ENCODE assay signal across 8 cellular contexts in genomic region chr4:8917868-8918783, GRCh38. TPM values are rescaled to one million over a fixed set of nuclear protein-coding genes. Genes with fewer than 3 reads are reported as not detected.
DNase-seq lines count a peak whose midpoint lies in the region; ATAC-seq and TF ChIP-seq lines count a peak whose summit lies in the region.

No MANE protein-coding gene starts in this region.

- no peaks in the 10 kb centered on the region for H3K27me3 ChIP-seq in foreskin keratinocyte

- POLR2A ChIA-PET in OCI-LY7 (lab: Charles Lee), result interaction anchor here (0.6 kb wide), 2 partner anchors 32 to 305 kb away, joined by 3 read pairs; no protein-coding TSS in a partner anchor

- peak; percentile 70 for ATAC-seq in GM18499 (IDR thresholded peaks at IDR 0.05; ENCODE audit: insufficient read depth, unreplicated experiment)
- peak; percentile 84 for ATAC-seq in HG03066 (IDR thresholded peaks at IDR 0.05; ENCODE audit: low read depth, unreplicated experiment)
- peak; percentile 74 to 77 for ATAC-seq in activated T-cell treated with anti-CD3 and anti-CD28 coated beads, Interleukin-2, amount 50 U/mL, for 72 hours (replicated peaks in 1 of 2)
- peak; percentile 85 for ATAC-seq in foreskin keratinocyte
- ATAC-seq in omental fat pad (ENCODE audit: low FRiP score), result peak; percentile 46

- no peak overlapping the region for H3K4me2 ChIP-seq in OCI-LY7 (ENCODE audit: low read length)

- H3K36me3 ChIP-seq in OCI-LY7 (ENCODE audit: insufficient read depth, low read length), result no peaks in the 10 kb centered on the region

- no peaks in the 10 kb centered on the region for H3K4me1 Mint-ChIP-seq in activated T-cell treated with anti-CD3 and anti-CD28 coated beads, Interleukin-2, amount 50 U/mL, for 72 hours (ENCODE audit: low read depth)
- peaks cover 5% of the 10 kb centered on the region for H3K4me1 Mint-ChIP-seq in type B pancreatic cell (ENCODE audit: unreplicated experiment)

- no peaks in the 10 kb centered on the region for H4K20me1 ChIP-seq in OCI-LY7 (ENCODE audit: insufficient read depth, low read length)

- no peak overlapping the region for H3K4me3 ChIP-seq in AG09309 (ENCODE audit: control insufficient read depth, low read depth, low read length)
- H3K4me3 ChIP-seq in OCI-LY7 (ENCODE audit: low read depth, low read length, poor library complexity, severe bottlenecking), result no peak overlapping the region

- H3K79me2 ChIP-seq in OCI-LY7 (ENCODE audit: insufficient read depth, low read depth, low read length), result no peaks in the 10 kb centered on the region

- DNase-seq in AG09309 (ENCODE audit: low read depth) (no peak), OCI-LY7 (ENCODE audit: low spot score) (peak; percentile 61), foreskin keratinocyte (peak in 1 of 2 donors; percentile 21), omental fat pad (ENCODE audit: low spot score) (peak; percentile 30), type B pancreatic cell (ENCODE audit: extremely low spot score, unreplicated experiment) (peak; percentile 85)
- peak; percentile 62 to 79 for DNase-seq in activated T-cell treated with anti-CD3 and anti-CD28 coated beads, Interleukin-2, amount 50 U/mL, for 72 hours

- intact Hi-C loops in OCI-LY7 (cut with micrococcal nuclease; ENCODE audit: unreplicated experiment), result loop anchor here (1.0 to 10.0 kb wide), 2 partner anchors 243 to 311 kb away; no protein-coding TSS in a partner anchor

- peaks cover 14% of the 10 kb centered on the region for H3K27me3 Mint-ChIP-seq in activated T-cell treated with anti-CD3 and anti-CD28 coated beads, Interleukin-2, amount 50 U/mL, for 72 hours (ENCODE audit: low read depth)
- peaks cover 43% of the 10 kb centered on the region for H3K27me3 Mint-ChIP-seq in type B pancreatic cell

- peaks cover 0 to 2% of the 10 kb centered on the region in 2 donors for H3K9me3 Mint-ChIP-seq in activated T-cell treated with anti-CD3 and anti-CD28 coated beads, Interleukin-2, amount 50 U/mL, for 72 hours
- no peaks in the 10 kb centered on the region for H3K9me3 Mint-ChIP-seq in type B pancreatic cell

- TF ChIP-seq CTCF in AG09309 (IDR thresholded peaks at IDR 0.05; ENCODE audit: control insufficient read depth, insufficient read depth, low read depth, low read length, missing control alignments), result peak; percentile 87
- TF ChIP-seq CTCF in OCI-LY7 (conservative IDR thresholded peaks at IDR 0.05; ENCODE audit: low read length), result peak; percentile 87
- peak; percentile 86 for TF ChIP-seq CTCF in foreskin keratinocyte (conservative IDR thresholded peaks at IDR 0.05)
- no peak for TF ChIP-seq CTCF in omental fat pad (IDR thresholded peaks at IDR 0.05)
- TF ChIP-seq CTCF in type B pancreatic cell (conservative IDR thresholded peaks at IDR 0.05), result peak; percentile 95

- H3K36me3 Mint-ChIP-seq in activated T-cell treated with anti-CD3 and anti-CD28 coated beads, Interleukin-2, amount 50 U/mL, for 72 hours (ENCODE audit: insufficient read depth in 2 of 2), result peaks cover 0 to 3% of the 10 kb centered on the region in 2 donors
- no peaks in the 10 kb centered on the region for H3K36me3 Mint-ChIP-seq in type B pancreatic cell

- H3K27ac ChIP-seq in OCI-LY7 (ENCODE audit: low read depth, low read length, poor library complexity, severe bottlenecking) (no peak overlapping the region), foreskin keratinocyte (no peak overlapping the region)

- H2AFZ ChIP-seq in OCI-LY7 (ENCODE audit: low read length), result 0 out of 2 replicates have a peak overlapping the region, but pooled peaks have one; percentile 16

- H3K9me3 ChIP-seq in OCI-LY7 (ENCODE audit: low read length), result no peaks in the 10 kb centered on the region

- no peak overlapping the region for H3K27ac Mint-ChIP-seq in activated T-cell treated with anti-CD3 and anti-CD28 coated beads, Interleukin-2, amount 50 U/mL, for 72 hours
- H3K27ac Mint-ChIP-seq in type B pancreatic cell, result no peak overlapping the region

- no peaks in the 10 kb centered on the region for H3K9me2 ChIP-seq in OCI-LY7 (ENCODE audit: insufficient read depth, low read length)

- no peaks in the 10 kb centered on the region for H3K4me1 ChIP-seq in OCI-LY7 (ENCODE audit: insufficient read depth, low read length, poor library complexity, severe bottlenecking)
- no peaks in the 10 kb centered on the region for H3K4me1 ChIP-seq in foreskin keratinocyte

- no peak overlapping the region for H3K4me3 Mint-ChIP-seq in activated T-cell treated with anti-CD3 and anti-CD28 coated beads, Interleukin-2, amount 50 U/mL, for 72 hours
- no peak overlapping the region for H3K4me3 Mint-ChIP-seq in type B pancreatic cell

- CTCF ChIA-PET in OCI-LY7 (lab: Charles Lee; ENCODE audit: unreplicated experiment), result interaction anchor here (0.6 kb wide), 2 partner anchors 16 to 278 kb away, joined by 4 read pairs; no protein-coding TSS in a partner anchor

- no TSS peak for BruUV-seq in OCI-LY7 (replicated peaks; lab: Mats Ljungman, UMichigan)

RNA-seq across cellular contexts. Expression of gene HMX1, which starts 46.5 kb away (rescaled TPM):
- total RNA-seq in OCI-LY7 (2014; rRNA removed; shearing (Covaris generic)), result not detected in 2 replicates
- total RNA-seq in OCI-LY7 (2022), result not detected in 2 replicates
- not detected for total RNA-seq in activated T-cell treated with anti-CD3 and anti-CD28 coated beads, Interleukin-2, amount 50 U/mL, for 72 hours
- total RNA-seq in foreskin keratinocyte, result not detected in 2 replicates
- polyA plus RNA-seq in foreskin keratinocyte, result not detected in 2 replicates
- not detected for total RNA-seq in omental fat pad
- total RNA-seq in type B pancreatic cell (ENCODE audit: low replicate concordance), result 3.2 and 3.4 TPM in 2 replicates

Comparison
In these comparisons a context has a peak if more than half of its experiments do, and no peak if none do; other contexts are left out.
1. CTCF ChIP-seq: peak in AG09309 (single experiment), OCI-LY7 (single experiment), foreskin keratinocyte (single experiment) and type B pancreatic cell (single experiment); none in omental fat pad (0 of 3).
2. Peak in every context shown above with its lines, with median percentiles within 50 percentile points of each other: ATAC-seq.